8 cellular contexts compared by ENCODE assay signal in genomic region chr22:39388261-39389011, GRCh38. TPM values are rescaled to one million over a fixed set of nuclear protein-coding genes. Genes with fewer than 3 reads are reported as not detected.
A peak's percentile ranks its signal among the peaks of the same experiment; 100 is the strongest.
DNase-seq lines count a peak whose midpoint lies in the region; ATAC-seq and TF ChIP-seq lines count a peak whose summit lies in the region.

No MANE protein-coding gene starts in this region.

- TF ChIP-seq POLR2A in gastroesophageal sphincter (IDR thresholded peaks at IDR 0.05): peak in 1 of 2 donors; percentile 5
- no peak for TF ChIP-seq POLR2A in stomach (IDR thresholded peaks at IDR 0.05)

- peak; percentile 96 for ATAC-seq in PC-3
- peak; percentile 95 for ATAC-seq in gastroesophageal sphincter
- no peak for ATAC-seq in GM21528 (IDR thresholded peaks at IDR 0.05; ENCODE audit: low FRiP score, unreplicated experiment)

- H3K4me2 ChIP-seq in BLaER1 (peak overlapping the region; percentile 97), PC-3 (ENCODE audit: low read length) (peak overlapping the region; percentile 76)

- H3K36me3 ChIP-seq in BLaER1 (no peaks in the 10 kb centered on the region; the same call in 1 of the 2 replicates), PC-3 (ENCODE audit: low read depth, low read length) (no peaks in the 10 kb centered on the region), gastroesophageal sphincter (no peaks in the 10 kb centered on the region), neutrophil (no peaks in the 10 kb centered on the region), stomach (no peaks in the 10 kb centered on the region)

- H3K27me3 ChIP-seq in BLaER1 (no peaks in the 10 kb centered on the region), PC-3 (ENCODE audit: low read length) (no peaks in the 10 kb centered on the region), gastroesophageal sphincter (peaks cover 15% of the 10 kb centered on the region), neutrophil (peaks cover 12% of the 10 kb centered on the region), stomach (peaks cover 0 to 21% (median 0%) of the 10 kb centered on the region in 3 donors)

- H4K20me1 ChIP-seq in BLaER1 (no peaks in the 10 kb centered on the region), PC-3 (ENCODE audit: low read length) (no peaks in the 10 kb centered on the region)

- H3K9me3 ChIP-seq in BLaER1 (no peaks in the 10 kb centered on the region), PC-3 (ENCODE audit: low read length) (no peaks in the 10 kb centered on the region), gastroesophageal sphincter (no peaks in the 10 kb centered on the region), neutrophil (no peaks in the 10 kb centered on the region), stomach (no peaks in the 10 kb centered on the region)

- no peaks in the 10 kb centered on the region for H3K9me2 ChIP-seq in PC-3 (replicated peaks; ENCODE audit: low read length)

- H3K27ac ChIP-seq in BLaER1: peak overlapping the region; percentile 39; the same call in 1 of the 2 replicates
- no peak overlapping the region for H3K27ac ChIP-seq in PC-3 (ENCODE audit: low read length)
- peak overlapping the region in 3 of 4 donors; percentile 27 to 73 (median 49) for H3K27ac ChIP-seq in gastroesophageal sphincter
- peak overlapping the region; percentile 78 for H3K27ac ChIP-seq in neutrophil
- peak overlapping the region in 4 of 5 donors; percentile 4 to 73 (median 51) for H3K27ac ChIP-seq in stomach

- DNase-seq in HEK293T (ENCODE audit: extremely low spot score): peak; percentile 100
- peak; percentile 63 for DNase-seq in PC-3
- DNase-seq in activated gamma-delta T cell treated with anti-CD3 and anti-CD28 coated beads, Interleukin-2, amount 50 U/mL, for 16 hours (ENCODE audit: low read depth): peak; percentile 68
- peak; percentile 76 for DNase-seq in stomach

- intact Hi-C loops in PC-3 (cut with micrococcal nuclease) (no loop called here), stomach (cut with DNase I; ENCODE audit: low total_unique reads) (no loop called here)

- no peaks in the 10 kb centered on the region for H3K79me2 ChIP-seq in PC-3 (ENCODE audit: low read length)

- peaks cover 47% of the 10 kb centered on the region for H3K4me1 ChIP-seq in BLaER1
- H3K4me1 ChIP-seq in PC-3 (ENCODE audit: insufficient read depth, low read length): no peaks in the 10 kb centered on the region
- H3K4me1 ChIP-seq in gastroesophageal sphincter: peaks cover 0 to 11% (median 0%) of the 10 kb centered on the region in 3 donors
- H3K4me1 ChIP-seq in neutrophil (ENCODE audit: control insufficient read depth in 1 of 2, insufficient read depth in 1 of 2, low read depth in 1 of 2, low read length in 1 of 2): peaks cover 8 to 20% of the 10 kb centered on the region in 2 experiments
- H3K4me1 ChIP-seq in stomach: peaks cover 0 to 12% (median 10%) of the 10 kb centered on the region in 4 donors

- POLR2A ChIA-PET in HEK293T (lab: Yijun Ruan, JAX) (interaction anchor here (4.1 kb wide), 1 partner anchor 69 kb away, joined by 21 read pairs; the partner anchor contains the start of gene RPL3), PC-3 (lab: Charles Lee; ENCODE audit: unreplicated experiment) (no interaction called here)

- H3K9ac ChIP-seq in BLaER1: peak overlapping the region; percentile 56; the same call in 1 of the 2 replicates
- no peak overlapping the region for H3K9ac ChIP-seq in PC-3 (ENCODE audit: low read length)

- TF ChIP-seq CTCF in PC-3 (conservative IDR thresholded peaks at IDR 0.05; ENCODE audit: low read depth, low read length) (no peak), gastroesophageal sphincter (IDR thresholded peaks at IDR 0.05) (no peak), neutrophil (IDR thresholded peaks at IDR 0.05) (no peak), stomach (IDR thresholded peaks at IDR 0.05) (no peak)

- CTCF ChIA-PET in HEK293T (lab: Yijun Ruan, JAX): no interaction called here
- CTCF ChIA-PET in PC-3 (lab: Charles Lee): no interaction called here

- WGBS in gastroesophageal sphincter (ENCODE audit: low coverage in 1 of 2), 2 donors: 0 to 8% methylated on average over 13 to 17 of the region's 56 CpGs
- WGBS in stomach, 5 donors: 2 to 16% (median 5%) methylated on average over 37 to 56 of the region's 56 CpGs

- H3K4me3 ChIP-seq in BLaER1 (peak overlapping the region; percentile 63), PC-3 (ENCODE audit: low read length) (peak overlapping the region; percentile 65), gastroesophageal sphincter (peak overlapping the region; percentile 34 to 62), neutrophil (ENCODE audit: low read depth in 1 of 2, low read length in 1 of 2) (peak overlapping the region; percentile 64 to 77), stomach (peak overlapping the region; percentile 58 to 67 (median 58))

- TF ChIP-seq EP300 in gastroesophageal sphincter (IDR thresholded peaks at IDR 0.05): no peak
- no peak for TF ChIP-seq EP300 in stomach (IDR thresholded peaks at IDR 0.05)

- H2AFZ ChIP-seq in PC-3 (ENCODE audit: low read length): peak overlapping the region; percentile 90

- no TSS peak for BruUV-seq in PC-3 (replicated peaks; lab: Mats Ljungman, UMichigan)

- H3F3A ChIP-seq in PC-3 (ENCODE audit: low read length, unreplicated experiment): no peaks in the 10 kb centered on the region

TF ChIP-seq in HEK293T, 16 proteins besides CTCF, POLR2A, EP300 and RAD21:
- TF ChIP-seq ARNT (IDR thresholded peaks at IDR 0.05) (no peak), L3MBTL2 (conservative IDR thresholded peaks at IDR 0.05) (peak; percentile 65; the same call in 1 of the 2 replicates), SP1 (IDR thresholded peaks at IDR 0.05) (no peak), ZNF384 (IDR thresholded peaks at IDR 0.05) (peak; percentile 98), SUZ12 (IDR thresholded peaks at IDR 0.05) (no peak), PKNOX1 (IDR thresholded peaks at IDR 0.05) (peak; percentile 97), FOXM1 (IDR thresholded peaks at IDR 0.05; ENCODE audit: borderline replicate concordance) (no peak), NFRKB (IDR thresholded peaks at IDR 0.05) (no peak)
TF ChIP-seq in HEK293T: peak in this region for 3.

RNA-seq across cellular contexts. Expression of gene TAB1, which starts 11.1 kb away (rescaled TPM):
- total RNA-seq in PC-3 (2014; rRNA removed): 14.2 and 16.0 TPM in 2 replicates
- 10 to 100 TPM; 20.6 to 29.0 (median 23.8) TPM for total RNA-seq in gastroesophageal sphincter
- total RNA-seq in stomach: 10 to 100 TPM; 11.9 to 76.8 (median 19.1) TPM
- 10 to 100 TPM; 12.8 to 13.9 (median 13.4) TPM for polyA plus RNA-seq in stomach

RNA-seq across cellular contexts. Expression of gene SYNGR1, which starts 38.6 kb away (rescaled TPM):
- total RNA-seq in PC-3 (2014; rRNA removed): 7.8 and 9.0 TPM in 2 replicates
- total RNA-seq in gastroesophageal sphincter: 10 to 100 TPM; 13.3 to 34.2 (median 20.1) TPM
- total RNA-seq in stomach: 1 to 10 TPM in 4 of 5 donors, under 1 TPM in 1; 0.45 to 9.3 (median 5.2) TPM
- polyA plus RNA-seq in stomach: 10 to 100 TPM in 1 of 3 donors, 1 to 10 TPM in 2; 7.3 to 18.1 (median 7.8) TPM
